ENCODE assay signal across 4 cellular contexts in genomic region chrX:109724971-109725370, GRCh38. TPM values are rescaled to one million over a fixed set of nuclear protein-coding genes. Genes with fewer than 3 reads are reported as not detected.
DNase-seq lines count a peak whose midpoint lies in the region; ATAC-seq, FAIRE-seq and TF ChIP-seq lines count a peak whose summit lies in the region.
"Not testable (repeated sequence)": the region's sequence is repeated elsewhere in the genome, so short reads cannot be mapped to it uniquely, and the experiment has no call there.

No MANE protein-coding gene starts in this region.

- not testable (repeated sequence) for BruUV-seq in endothelial cell of umbilical vein (replicated peaks; lab: Mats Ljungman, UMichigan); HepG2 (replicated peaks; lab: Mats Ljungman, UMichigan)

- H2BK120ac ChIP-seq in trophoblast cell (ENCODE audit: insufficient read depth, low read length, poor library complexity) = not testable (repeated sequence)

- H3K4me3 ChIP-seq in endothelial cell of umbilical vein (replicated peaks in 1 of 3; ENCODE audit: insufficient read depth in 1 of 3, low read depth in 1 of 3, low read length in 3 of 3); HepG2 (replicated peaks in 1 of 3; ENCODE audit: insufficient read depth in 1 of 3, low read depth in 2 of 3, low read length in 3 of 3); trophoblast cell (ENCODE audit: low read depth, low read length): not testable (repeated sequence)

- H4K12ac ChIP-seq in trophoblast cell (ENCODE audit: low read depth, low read length) = not testable (repeated sequence)

- not testable (repeated sequence) for H3K9me1 ChIP-seq in endothelial cell of umbilical vein (replicated peaks; ENCODE audit: control insufficient read depth, extremely low read depth, insufficient read depth, low read length)

- POLR2A ChIA-PET in endothelial cell of umbilical vein (lab: Charles Lee); HepG2 (lab: Yijun Ruan, JAX): not testable (repeated sequence)

- H3K79me2 ChIP-seq in endothelial cell of umbilical vein (ENCODE audit: control insufficient read depth, insufficient read depth, low read length) = peaks cover 94% of the 10 kb centered on the region
- peaks cover 88% of the 10 kb centered on the region for H3K79me2 ChIP-seq in HepG2 (ENCODE audit: insufficient read depth, low read length)
- not testable (repeated sequence) for H3K79me2 ChIP-seq in trophoblast cell (ENCODE audit: control insufficient read depth, insufficient read depth, low read length, poor library complexity)

- not testable (repeated sequence) for TF ChIP-seq POLR2A in endothelial cell of umbilical vein (IDR thresholded peaks at IDR 0.05; ENCODE audit: low read depth, low read length); HepG2 (IDR thresholded peaks at IDR 0.05; ENCODE audit: insufficient read depth in 1 of 2, low read depth in 2 of 2, low read length in 2 of 2)

- H3K79me1 ChIP-seq in trophoblast cell (ENCODE audit: low read length) = not testable (repeated sequence)

- H2AFZ ChIP-seq in endothelial cell of umbilical vein (ENCODE audit: low read depth, low read length); HepG2 (ENCODE audit: low read length); trophoblast cell (ENCODE audit: insufficient read depth, low read length, poor library complexity): not testable (repeated sequence)

- FAIRE-seq in endothelial cell of umbilical vein (lab: Jason Lieb, UNC) = peak; percentile 37
- FAIRE-seq in HepG2 (lab: Jason Lieb, UNC) = not testable (repeated sequence)

- not testable (repeated sequence) for H4K8ac ChIP-seq in trophoblast cell (ENCODE audit: low read depth, low read length)

- H4K91ac ChIP-seq in trophoblast cell (ENCODE audit: low read depth, low read length) = not testable (repeated sequence)

- not testable (repeated sequence) for TF ChIP-seq CTCF in endothelial cell of umbilical vein (IDR thresholded peaks at IDR 0.05; ENCODE audit: extremely low read depth in 1 of 2, insufficient read depth in 1 of 2, low read depth in 1 of 2, low read length in 2 of 2); HepG2 (CRISPR knock-in tag; IDR thresholded peaks at IDR 0.05)

- not testable (repeated sequence) for TF ChIP-seq EP300 in HepG2 (IDR thresholded peaks at IDR 0.05; ENCODE audit: low read depth in 2 of 2, low read length in 2 of 2); HepG2 (CRISPR knock-in tag; IDR thresholded peaks at IDR 0.05; ENCODE audit: borderline replicate concordance)

- H3K4me2 ChIP-seq in endothelial cell of umbilical vein (ENCODE audit: insufficient read depth, low read length); HepG2 (ENCODE audit: low read depth, low read length); trophoblast cell (ENCODE audit: low read length): not testable (repeated sequence)

- H2AK5ac ChIP-seq in trophoblast cell (ENCODE audit: low read length) = not testable (repeated sequence)

- in situ Hi-C loops in HepG2 (cut with HindIII; ENCODE audit: extremely low pct_ligation_motif_present, low pct_unique_long_range_greater_than_20kb) = not testable (repeated sequence)

- dilution Hi-C loops in endothelial cell of umbilical vein (cut with MboI; ENCODE audit: extremely low pct_ligation_motif_present, low sequenced_read_pairs) = not testable (repeated sequence)

- not testable (repeated sequence) for H3K4ac ChIP-seq in trophoblast cell (ENCODE audit: low read depth, low read length)

- H3K9me3 ChIP-seq in endothelial cell of umbilical vein (replicated peaks; ENCODE audit: control insufficient read depth, insufficient read depth, low read length); HepG2 (ENCODE audit: low read length); trophoblast cell (ENCODE audit: insufficient read depth, low read depth, low read length): not testable (repeated sequence)

- H3K9ac ChIP-seq in endothelial cell of umbilical vein (replicated peaks; ENCODE audit: extremely low read depth, insufficient read depth, low read length); HepG2 (ENCODE audit: insufficient read depth, low read depth, low read length); trophoblast cell (ENCODE audit: low read length): not testable (repeated sequence)

- H3K27ac ChIP-seq in endothelial cell of umbilical vein (ENCODE audit: insufficient read depth, low read depth, low read length); trophoblast cell (ENCODE audit: low read depth, low read length): not testable (repeated sequence)
- H3K27ac ChIP-seq in HepG2 (ENCODE audit: extremely low read length, insufficient read depth, low read length) = peak overlapping the region; percentile 33

- not testable (repeated sequence) for H3K36me3 ChIP-seq in endothelial cell of umbilical vein (ENCODE audit: control insufficient read depth in 2 of 2, extremely low read depth in 1 of 2, insufficient read depth in 2 of 2, low read length in 2 of 2); HepG2 (replicated peaks in 1 of 2; ENCODE audit: control insufficient read depth in 1 of 2, insufficient read depth in 2 of 2, low read length in 2 of 2); trophoblast cell (ENCODE audit: control insufficient read depth in 1 of 2, insufficient read depth in 2 of 2, low read length in 2 of 2)

- not testable (repeated sequence) for H3K14ac ChIP-seq in trophoblast cell (ENCODE audit: low read length)

- H2BK12ac ChIP-seq in trophoblast cell (ENCODE audit: low read length) = not testable (repeated sequence)

- TF ChIP-seq RAD21 in HepG2 (CRISPR knock-in tag; IDR thresholded peaks at IDR 0.05) = not testable (repeated sequence)

- not testable (repeated sequence) for H3K27me3 ChIP-seq in endothelial cell of umbilical vein (ENCODE audit: control insufficient read depth in 2 of 2, insufficient read depth in 2 of 2, low read length in 2 of 2); HepG2 (ENCODE audit: control insufficient read depth in 1 of 2, insufficient read depth in 2 of 2, low read length in 2 of 2); trophoblast cell (ENCODE audit: insufficient read depth, low read length)

- DNase-seq in M059J (ENCODE audit: low read depth) (peak; percentile 45), HepG2 (ENCODE audit: low spot score) (peak; percentile 27), trophoblast cell (peak; percentile 29 to 40)
- DNase-seq in endothelial cell of umbilical vein (ENCODE audit: low read depth, low spot score) = not testable (repeated sequence)

- WGBS in HepG2 (ENCODE audit: low lambda C conversion rate) = 100% methylated on average over 1 of the region's 1 CpG
- no CpG with 5 or more reads among the region's 1 CpG for WGBS in trophoblast cell (ENCODE audit: extremely low coverage, insufficient coverage, insufficient read length)

- H4K20me1 ChIP-seq in endothelial cell of umbilical vein (replicated peaks; ENCODE audit: control insufficient read depth, extremely low read depth, insufficient read depth, low read length) = not testable (repeated sequence)
- H4K20me1 ChIP-seq in HepG2 (ENCODE audit: insufficient read depth, low read length) = peaks cover 48% of the 10 kb centered on the region

- ATAC-seq in HepG2 = peak; percentile 30; the same call in 2 of the 3 replicates

- H3K23ac ChIP-seq in trophoblast cell (ENCODE audit: low read length) = not testable (repeated sequence)

- H3K4me1 ChIP-seq in endothelial cell of umbilical vein (ENCODE audit: control insufficient read depth, extremely low read depth, insufficient read depth, low read length) (peaks cover 10% of the 10 kb centered on the region), HepG2 (ENCODE audit: insufficient read depth, low read length) (peaks cover 59% of the 10 kb centered on the region)
- H3K4me1 ChIP-seq in trophoblast cell (ENCODE audit: control insufficient read depth in 1 of 2, insufficient read depth in 2 of 2, low read length in 2 of 2) = not testable (repeated sequence)

- not testable (repeated sequence) for H3K18ac ChIP-seq in trophoblast cell (ENCODE audit: low read length)

- CTCF ChIA-PET in endothelial cell of umbilical vein (lab: Charles Lee); HepG2 (lab: Yijun Ruan, JAX; ENCODE audit: low intra/inter-chr PET ratio, low total read pairs): not testable (repeated sequence)

- not testable (repeated sequence) for H2BK5ac ChIP-seq in trophoblast cell (ENCODE audit: low read depth, low read length, poor library complexity)

- intact Hi-C loops in endothelial cell of umbilical vein (cut with micrococcal nuclease); HepG2 (cut with micrococcal nuclease; ENCODE audit: unreplicated experiment): not testable (repeated sequence)

RNA-seq across cellular contexts. Expression of gene ACSL4, which starts 8.1 kb away (rescaled TPM):
- 107 and 142 TPM in 2 replicates for total RNA-seq in M059J (2014; rRNA removed; shearing (Covaris generic))
- total RNA-seq in endothelial cell of umbilical vein (85.5 and 88.9 TPM in 2 replicates), HepG2 (2016; rRNA removed; fragmentation: Illumina TruSeq; extraction: Trizol) (316 and 521 TPM in 2 replicates)
- polyA plus RNA-seq in endothelial cell of umbilical vein (16.1 and 20.7 TPM in 2 replicates), HepG2 (2011; rRNA removed) (176 and 207 TPM in 2 replicates)
- 24.8 and 24.9 TPM in 2 replicates for polyA plus RNA-seq in endothelial cell of umbilical vein (2011; cell fraction: cytosol; rRNA removed)
- polyA plus RNA-seq in endothelial cell of umbilical vein (2011; cell fraction: nucleus; rRNA removed) = 28.2 and 33.4 TPM in 2 replicates
- 49.5 and 76.1 TPM in 2 replicates for polyA plus RNA-seq in endothelial cell of umbilical vein (2012)
- 83.0 and 105 TPM in 2 replicates for polyA minus RNA-seq in endothelial cell of umbilical vein
- polyA minus RNA-seq in endothelial cell of umbilical vein (2011; cell fraction: cytosol; rRNA and poly(A)+ RNA removed) = 29.6 TPM
- polyA minus RNA-seq in endothelial cell of umbilical vein (2011; cell fraction: nucleus; rRNA and poly(A)+ RNA removed) = 40.5 and 53.7 TPM in 2 replicates
- total RNA-seq in HepG2 (2016; cell fraction: cytosol; rRNA removed; fragmentation: Illumina TruSeq; extraction: Trizol; ENCODE audit: low read depth) = 26.7 and 28.6 TPM in 2 replicates
- 304 and 484 TPM in 2 replicates for total RNA-seq in HepG2 (2016; cell fraction: insoluble cytoplasmic fraction; rRNA removed; fragmentation: Illumina TruSeq; extraction: Trizol)
- 83.2 and 99.0 TPM in 2 replicates for total RNA-seq in HepG2 (2016; cell fraction: membrane; rRNA removed; fragmentation: Illumina TruSeq; extraction: Trizol)
- 195 and 201 TPM in 2 replicates for total RNA-seq in HepG2 (2016; cell fraction: nucleus; rRNA removed; fragmentation: Illumina TruSeq; extraction: Trizol)
- 107 and 171 TPM in 2 replicates for polyA plus RNA-seq in HepG2 (2011; cell fraction: cytosol; rRNA removed)
- 84.2 and 108 TPM in 2 replicates for polyA plus RNA-seq in HepG2 (2011; cell fraction: nucleus; rRNA removed)
- polyA plus RNA-seq in HepG2 (2012) = 293 and 329 TPM in 2 replicates
- 5.7 and 7.1 TPM in 2 replicates for polyA plus RNA-seq in HepG2 (2016; cell fraction: cytosol; fragmentation: Illumina TruSeq; extraction: Trizol; ENCODE audit: low read depth)
- polyA plus RNA-seq in HepG2 (2016; cell fraction: insoluble cytoplasmic fraction; fragmentation: Illumina TruSeq; extraction: Trizol; ENCODE audit: low read depth) = 281 and 310 TPM in 2 replicates
- 26.0 and 28.9 TPM in 2 replicates for polyA plus RNA-seq in HepG2 (2016; cell fraction: membrane; fragmentation: Illumina TruSeq; extraction: Trizol; ENCODE audit: low read depth)
- 191 and 192 TPM in 2 replicates for polyA plus RNA-seq in HepG2 (2016; cell fraction: nucleus; fragmentation: Illumina TruSeq; extraction: Trizol; ENCODE audit: insufficient read depth, low read depth)
- 51.4 and 478 TPM in 2 replicates for polyA minus RNA-seq in HepG2 (2011; rRNA and poly(A)+ RNA removed; ENCODE audit: low replicate concordance)
- polyA minus RNA-seq in HepG2 (2011; cell fraction: cytosol; rRNA and poly(A)+ RNA removed) = 475 and 658 TPM in 2 replicates
- polyA minus RNA-seq in HepG2 (2011; cell fraction: nucleus; rRNA and poly(A)+ RNA removed) = 386 and 495 TPM in 2 replicates
- polyA plus RNA-seq in trophoblast cell (2013) = 33.7 and 35.7 TPM in 2 replicates
